8 cellular contexts compared by ENCODE assay signal in the genomic region with DNA sequence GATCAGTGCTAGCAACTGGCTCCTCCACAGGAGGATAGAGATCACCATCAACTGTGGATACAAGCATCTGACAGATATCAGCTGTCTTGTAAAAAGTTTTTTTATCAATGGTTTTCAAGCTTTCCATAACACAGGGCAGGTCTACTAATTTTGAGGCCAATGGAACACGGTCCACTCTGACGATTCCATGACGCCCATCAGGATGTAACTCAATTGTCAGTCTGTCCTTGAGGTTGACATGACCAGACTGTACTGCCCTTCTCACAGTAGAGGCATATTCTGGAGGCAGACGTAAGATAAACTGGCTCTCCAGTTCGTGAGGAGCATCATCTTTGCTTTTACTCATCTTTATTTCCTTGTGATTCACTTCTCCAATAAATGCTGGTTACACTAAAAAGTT. TPM values are rescaled to one million over a fixed set of nuclear protein-coding genes. Genes with fewer than 3 reads are reported as not detected.
DNase-seq lines count a peak whose midpoint lies in the region; ATAC-seq and TF ChIP-seq lines count a peak whose summit lies in the region.

No MANE protein-coding gene starts in this region.

- WGBS in right cardiac atrium, result 69% methylated on average over 5 of the region's 5 CpGs

- H3K4me3 ChIP-seq in H7 (ENCODE audit: insufficient read depth, low read depth, low read length), result peak overlapping the region; percentile 95
- peak overlapping the region; percentile 100 for H3K4me3 ChIP-seq in WERI-Rb-1 (ENCODE audit: low read depth, low read length)
- H3K4me3 ChIP-seq in right cardiac atrium (ENCODE audit: low read length), result peak overlapping the region; percentile 78
- peak overlapping the region; percentile 45 to 77 (median 63) for H3K4me3 ChIP-seq in skin epidermis

- no peaks in the 10 kb centered on the region for H3K4me1 ChIP-seq in right cardiac atrium (ENCODE audit: control insufficient read depth, insufficient read depth, low read length)

- no peaks in the 10 kb centered on the region for H3K27me3 ChIP-seq in H7 (ENCODE audit: control insufficient read depth, insufficient read depth, low read length)
- no peaks in the 10 kb centered on the region for H3K27me3 ChIP-seq in WERI-Rb-1 (ENCODE audit: insufficient read depth, low read depth, severe bottlenecking)
- no peaks in the 10 kb centered on the region for H3K27me3 ChIP-seq in right cardiac atrium (ENCODE audit: control insufficient read depth, insufficient read depth)

- no peak for ATAC-seq in right cardiac atrium
- ATAC-seq in GM19463 (IDR thresholded peaks at IDR 0.05; ENCODE audit: unreplicated experiment), result no peak
- ATAC-seq in HG03354 (IDR thresholded peaks at IDR 0.05; ENCODE audit: poor library complexity, severe bottlenecking, unreplicated experiment), result no peak
- no peak for ATAC-seq in HG02610 (IDR thresholded peaks at IDR 0.05; ENCODE audit: unreplicated experiment)

- H3K9me3 ChIP-seq in WERI-Rb-1 (ENCODE audit: severe bottlenecking), result peaks cover 29% of the 10 kb centered on the region
- H3K9me3 ChIP-seq in right cardiac atrium (ENCODE audit: control insufficient read depth, low read length), result peaks cover 8% of the 10 kb centered on the region

- no peak for DNase-seq in H7
- DNase-seq in WERI-Rb-1, result no peak
- no peak for DNase-seq in right cardiac atrium
- no peak for DNase-seq in NCI-H748 treated with DMSO at 0.1 percent for 48 hours (lab: John Stamatoyannopoulos, UW)

- peaks cover 13% of the 10 kb centered on the region for H3K36me3 ChIP-seq in H7 (replicated peaks; ENCODE audit: control insufficient read depth, insufficient read depth, low read length)
- peaks cover 39% of the 10 kb centered on the region for H3K36me3 ChIP-seq in WERI-Rb-1

- no peak for TF ChIP-seq CTCF in WERI-Rb-1 (IDR thresholded peaks at IDR 0.05; ENCODE audit: low read depth, low read length)

- intact Hi-C loops in right cardiac atrium (cut with DNase I), result no loop called here

- H3K27ac ChIP-seq in WERI-Rb-1 (no peak overlapping the region; the same call in 1 of the 2 replicates), right cardiac atrium (ENCODE audit: low read length) (no peak overlapping the region), skin epidermis (peak overlapping the region in 1 of 21 experiments; percentile 89)

RNA-seq across cellular contexts. Expression of a gene that starts 0.9 kb away (rescaled TPM):
- 39.5 and 41.8 TPM in 2 replicates for total RNA-seq in H7 (2014; rRNA removed; shearing (Covaris generic))
- total RNA-seq in right cardiac atrium, result 100 to 1,000 TPM in 1 of 4 donors, 10 to 100 TPM in 3; 86.7 to 109 (median 95.1) TPM
- polyA plus RNA-seq in right cardiac atrium, result 94.6 TPM

RNA-seq across cellular contexts. Expression of a gene that starts 10.6 kb away (rescaled TPM):
- total RNA-seq in H7 (2014; rRNA removed; shearing (Covaris generic)), result not detected in 2 replicates
- 1 to 10 TPM; 1.7 to 2.8 (median 1.8) TPM for total RNA-seq in right cardiac atrium
- polyA plus RNA-seq in right cardiac atrium, result 0.70 TPM

RNA-seq across cellular contexts. Expression of a gene that starts 15.8 kb away (rescaled TPM):
- 0.14 TPM in 1 of 2 replicates, not detected in the other for total RNA-seq in H7 (2014; rRNA removed; shearing (Covaris generic))
- under 1 TPM in 2 of 4 donors, not detected in 2; 0.17 to 0.37 TPM for total RNA-seq in right cardiac atrium
- polyA plus RNA-seq in right cardiac atrium, result 0.14 TPM

RNA-seq across cellular contexts. Expression of a gene that starts 18.9 kb away (rescaled TPM):
- not detected in 2 replicates for total RNA-seq in H7 (2014; rRNA removed; shearing (Covaris generic))
- total RNA-seq in right cardiac atrium, result 1 to 10 TPM; 6.4 to 9.4 (median 7.1) TPM
- 2.2 TPM for polyA plus RNA-seq in right cardiac atrium

RNA-seq across cellular contexts. Expression of a gene that starts 23.9 kb away (rescaled TPM):
- 0.14 TPM in 1 of 2 replicates, not detected in the other for total RNA-seq in H7 (2014; rRNA removed; shearing (Covaris generic))
- total RNA-seq in right cardiac atrium, result 1 to 10 TPM; 4.9 to 7.7 (median 5.6) TPM
- polyA plus RNA-seq in right cardiac atrium, result 2.1 TPM
